Comparison of ENCODE assay signal across 17 cellular contexts in genomic region chr4:134202557-134202956, GRCh38. TPM values are rescaled to one million over a fixed set of nuclear protein-coding genes. Genes with fewer than 3 reads are reported as not detected.
DNase-seq lines count a peak whose midpoint lies in the region; ATAC-seq and TF ChIP-seq lines count a peak whose summit lies in the region.
"Had no signal": no experiment of that assay in that cellular context is flagged by ENCODE, and none has a peak within 500 bp of the region (broad histone marks: within the 10 kb centered on the region; RNA-seq: fewer than 3 reads in every experiment).

No MANE protein-coding gene starts in this region.

- peaks cover 4% of the 10 kb centered on the region for H3K4me1 ChIP-seq in right cardiac atrium (ENCODE audit: control insufficient read depth, insufficient read depth, low read length)
- H3K4me1 ChIP-seq: Caco-2 had no signal

- no peak overlapping the region for H3K4me3 ChIP-seq in right cardiac atrium (ENCODE audit: low read length)
- H3K4me3 ChIP-seq in fibroblast of mammary gland (ENCODE audit: control insufficient read depth, low read depth, low read length), result no peak overlapping the region

- DNase-seq in right cardiac atrium, result peak in 2 of 3 donors; percentile 16 to 31
- DNase-seq in left cardiac atrium, result no peak
- peak; percentile 52 for DNase-seq in OCI-M1 (lab: John Stamatoyannopoulos, UW)
- DNase-seq in fibroblast of mammary gland (ENCODE audit: low read depth), result peak; percentile 8
- no peak for DNase-seq in germinal center (ENCODE audit: low spot score)
- no peak for DNase-seq in AG08395 (ENCODE audit: low spot score)
- no peak for DNase-seq in stimulated activated CD4-positive, alpha-beta T cell treated with anti-CD3 and anti-CD28 coated beads, Interleukin-4, amount 100 ng/mL, for 1 hour
- DNase-seq: anterior cingulate cortex, Caco-2, dermis blood vessel endothelial cell, mammary epithelial cell, NCI-H1694 treated with DMSO at 0.1 percent for 48 hours, NCI-H82 had no signal

- H3K27ac ChIP-seq in right cardiac atrium (ENCODE audit: low read length), result no peak overlapping the region
- H3K27ac ChIP-seq: neutrophil had no signal

- 45% methylated on average over 3 of the region's 3 CpGs for WGBS in right cardiac atrium

- no peaks in the 10 kb centered on the region for H3K9me3 ChIP-seq in right cardiac atrium (ENCODE audit: control insufficient read depth, low read length)
- H3K9me3 ChIP-seq: Caco-2, neutrophil had no signal

- no peaks in the 10 kb centered on the region for H3K27me3 ChIP-seq in right cardiac atrium (ENCODE audit: control insufficient read depth, insufficient read depth)

- no peak for TF ChIP-seq CTCF in fibroblast of mammary gland (conservative IDR thresholded peaks at IDR 0.05; ENCODE audit: control insufficient read depth, insufficient read depth, low read depth, low read length)

- intact Hi-C loops in right cardiac atrium (cut with DNase I), result no loop called here
- intact Hi-C loops in left cardiac atrium (cut with DNase I), result no loop called here

- ATAC-seq in right cardiac atrium (no peak), left cardiac atrium (no peak)
- no peak for ATAC-seq in activated CD4-positive, CD25-positive, alpha-beta regulatory T cell treated with anti-CD3 and anti-CD28 coated beads, Interleukin-2, amount 50 U/mL, for 24 hours

RNA-seq across cellular contexts. Expression of gene PABPC4L, which starts 1.0 kb away (rescaled TPM):
- total RNA-seq in right cardiac atrium, result 1 to 10 TPM; 2.5 to 4.0 (median 3.0) TPM
- polyA plus RNA-seq in right cardiac atrium, result 0.97 TPM
- total RNA-seq in left cardiac atrium, result 1 to 10 TPM; 1.1 to 1.5 TPM
- total RNA-seq: activated T-helper 2 cell treated with anti-CD3 and anti-CD28 coated beads, Interferon-gamma antibody, Interleukin-2, Interleukin-4, amounts not matched to agents 10 μg/mL and 5 μg/mL and 100 μg/mL, durations not matched to agents 14 hours and 24 hours and 36 hours; Caco-2; T-helper 2 cell treated with Interferon-gamma antibody and Interleukin-4, amounts not matched to agents 100 ng/mL and 5 ng/mL, for 36 hours had no signal

Comparison
In these comparisons a context has a peak if more than half of its experiments do, and no peak if none do; other contexts are left out.
1. DNase-seq: peak in right cardiac atrium (2 of 3), OCI-M1 (single experiment) and fibroblast of mammary gland (single experiment); none in left cardiac atrium (single experiment), germinal center (single experiment), AG08395 (single experiment) and stimulated activated CD4-positive, alpha-beta T cell treated with anti-CD3 and anti-CD28 coated beads, Interleukin-4, amount 100 ng/mL, for 1 hour (single experiment).